8 cellular contexts compared by ENCODE assay signal in genomic region chr19:39341720-39342604, GRCh38.
DNase-seq lines count a peak whose midpoint lies in the region; ATAC-seq lines count a peak whose summit lies in the region.

Gene SAMD4B (plus strand): TSS chr19:39342421. CDS start chr19:39356894, 14,473 bp downstream.

- ATAC-seq in GM19468 (IDR thresholded peaks at IDR 0.05; ENCODE audit: extremely low read depth, unreplicated experiment), result peak; percentile 72

- DNase-seq in COLO829 (ENCODE audit: low spot score) (peak; percentile 95), HS-5 (ENCODE audit: low read depth) (peak; percentile 76), NK-92 (lab: John Stamatoyannopoulos, UW; ENCODE audit: unreplicated experiment) (peak; percentile 78), medulla oblongata (ENCODE audit: extremely low spot score) (peak; percentile 99)
- peak; percentile 98 for DNase-seq in activated CD8-positive, alpha-beta memory T cell treated with anti-CD3 and anti-CD28 coated beads for 24 hours
- peak; percentile 98 for DNase-seq in effector CD8-positive, alpha-beta T cell (lab: John Stamatoyannopoulos, UW)
- DNase-seq in stimulated activated CD8-positive, alpha-beta memory T cell treated with anti-CD3 and anti-CD28 coated beads, Interleukin-12 subunit alpha, Interleukin-12 subunit beta, amount 100 ng/mL, for 1 hour (ENCODE audit: low read depth), result peak; percentile 98

Comparison
In these comparisons a context has a peak if more than half of its experiments do, and no peak if none do; other contexts are left out.
1. Peak in every context shown above with its lines: DNase-seq and ATAC-seq.